Comparison of ENCODE assay signal across 21 cellular contexts in genomic region chr14:106813477-106813823, GRCh38.
"Had no signal": no experiment of that assay in that cellular context is flagged by ENCODE, and none has a peak within 500 bp of the region (broad histone marks: within the 10 kb centered on the region; RNA-seq: fewer than 3 reads in every experiment).

No MANE protein-coding gene starts in this region.

- H3K9me3 ChIP-seq: left lung, mucosa of descending colon, neutrophil, pancreas, right lobe of liver, stomach, thyroid gland, vagina had no signal

- H3K4me3 ChIP-seq: dorsolateral prefrontal cortex, left lung, mucosa of descending colon, pancreas, right lobe of liver, smooth muscle cell, stomach, thyroid gland, vagina had no signal

- H3K4me2 ChIP-seq: smooth muscle cell had no signal

- DNase-seq: dorsolateral prefrontal cortex; effector CD4-positive, alpha-beta T cell; kidney; mesenchymal stem cell; naive B cell; right lobe of liver; stimulated activated CD4-positive, alpha-beta T cell treated with anti-CD3 and anti-CD28 coated beads, Interleukin-12 subunit alpha, Interleukin-12 subunit beta, amount 100 ng/mL, for 4 hours; stimulated activated CD4-positive, alpha-beta T cell treated with anti-CD3 and anti-CD28 coated beads, Interleukin-1b, Interleukin-23, amount 100 ng/mL, for 48 hours; stimulated activated CD4-positive, alpha-beta T cell treated with anti-CD3 and anti-CD28 coated beads, Interleukin-4, amount 100 ng/mL, for 1 hour; stimulated activated CD8-positive, alpha-beta memory T cell treated with anti-CD3 and anti-CD28 coated beads, Interleukin-4, amount 100 ng/mL, for 48 hours; stimulated activated naive CD4-positive, alpha-beta T cell treated with Interleukin-2 at 50 U/mL for 16 hours; stomach; thyroid gland; trophoblast cell had no signal

- H3K27me3 ChIP-seq: left lung, neutrophil, thyroid gland, vagina had no signal

- H3K4me1 ChIP-seq: left lung, pancreas, right lobe of liver, stomach, thyroid gland, vagina had no signal

- H3K36me3 ChIP-seq: left lung, neutrophil, pancreas, right lobe of liver, stomach, thyroid gland, vagina had no signal

- ATAC-seq: left lung, mucosa of descending colon, pancreas had no signal

- FAIRE-seq: frontal cortex, kidney, pancreas had no signal

- H3K27ac ChIP-seq: dorsolateral prefrontal cortex, left lung, neutrophil, pancreas, right lobe of liver, stomach, thyroid gland, vagina had no signal
